ENCODE assay signal across 1 cellular context in genomic region chr1:1308756-1309524, GRCh38.
TF ChIP-seq lines count a peak whose summit lies in the region.

No MANE protein-coding gene starts in this region.

TF ChIP-seq in HepG2, 621 proteins besides CTCF, POLR2A, EP300 and RAD21 (continues in another document):
- TF ChIP-seq ZBTB37 (CRISPR knock-in tag; IDR thresholded peaks at IDR 0.05) = no peak
- peak; percentile 38 for TF ChIP-seq ZNF687 (CRISPR knock-in tag; IDR thresholded peaks at IDR 0.05)
- TF ChIP-seq ZNF740 (CRISPR knock-in tag; IDR thresholded peaks at IDR 0.05) = 0 out of 2 replicates have a peak, but pooled peaks have one; percentile 0
- no peak for TF ChIP-seq HOXA9 (CRISPR knock-in tag; IDR thresholded peaks at IDR 0.05; ENCODE audit: borderline replicate concordance)
- no peak for TF ChIP-seq ZNF263 (CRISPR knock-in tag; IDR thresholded peaks at IDR 0.05)
- TF ChIP-seq MXD3 (CRISPR knock-in tag; IDR thresholded peaks at IDR 0.05) = peak; percentile 56; the same call in 1 of the 2 replicates
- no peak for TF ChIP-seq ZFP36 (IDR thresholded peaks at IDR 0.05; ENCODE audit: borderline replicate concordance, low read depth, low read length, partially characterized antibody)
- no peak for TF ChIP-seq SNRNP70 (IDR thresholded peaks at IDR 0.05; ENCODE audit: low read depth, low read length)
- TF ChIP-seq ZMAT3 (CRISPR knock-in tag; conservative IDR thresholded peaks at IDR 0.05) = 0 out of 2 replicates have a peak, but pooled peaks have one; percentile 1
- TF ChIP-seq ZNF382 (CRISPR knock-in tag; IDR thresholded peaks at IDR 0.05; ENCODE audit: borderline replicate concordance) = no peak
- 0 out of 2 replicates have a peak, but pooled peaks have one; percentile 26 for TF ChIP-seq NCOA1 (CRISPR knock-in tag; IDR thresholded peaks at IDR 0.05)
- TF ChIP-seq ZNF652 (CRISPR knock-in tag; IDR thresholded peaks at IDR 0.05; ENCODE audit: borderline replicate concordance, low read depth) = no peak
- peak; percentile 16; the same call in 1 of the 2 replicates for TF ChIP-seq TAF1 (CRISPR knock-in tag; IDR thresholded peaks at IDR 0.05)
- 0 out of 2 replicates have a peak, but pooled peaks have one; percentile 32 for TF ChIP-seq ZNF350 (CRISPR knock-in tag; IDR thresholded peaks at IDR 0.05; ENCODE audit: borderline replicate concordance, low read depth)
- TF ChIP-seq FOXO4 (CRISPR knock-in tag; conservative IDR thresholded peaks at IDR 0.05) = no peak
- TF ChIP-seq HNF4A (CRISPR knock-in tag; IDR thresholded peaks at IDR 0.05) = no peak
- no peak for TF ChIP-seq GTF3A (CRISPR knock-in tag; conservative IDR thresholded peaks at IDR 0.05)
- TF ChIP-seq ZNF510 (CRISPR knock-in tag; IDR thresholded peaks at IDR 0.05; ENCODE audit: low read depth) = no peak
- TF ChIP-seq HNRNPK (IDR thresholded peaks at IDR 0.05; ENCODE audit: low read depth, low read length, poor library complexity, severe bottlenecking) = no peak
- 0 out of 2 replicates have a peak, but pooled peaks have one; percentile 33 for TF ChIP-seq ZNF446 (CRISPR knock-in tag; IDR thresholded peaks at IDR 0.05)
- TF ChIP-seq BRD4 (CRISPR knock-in tag; IDR thresholded peaks at IDR 0.05) = no peak
- no peak for TF ChIP-seq SIN3A (IDR thresholded peaks at IDR 0.05; ENCODE audit: borderline replicate concordance, low read depth, low read length)
- TF ChIP-seq SRY (CRISPR knock-in tag; IDR thresholded peaks at IDR 0.05) = peak; percentile 34; the same call in 1 of the 2 replicates
- no peak for TF ChIP-seq ZBTB38 (CRISPR knock-in tag; IDR thresholded peaks at IDR 0.05)
- TF ChIP-seq ZNF83 (CRISPR knock-in tag; IDR thresholded peaks at IDR 0.05; ENCODE audit: borderline replicate concordance) = no peak
- TF ChIP-seq ZNF609 (CRISPR knock-in tag; IDR thresholded peaks at IDR 0.05; ENCODE audit: borderline replicate concordance) = no peak
- TF ChIP-seq RARA (CRISPR knock-in tag; IDR thresholded peaks at IDR 0.05) = 0 out of 2 replicates have a peak, but pooled peaks have one; percentile 3
- TF ChIP-seq ZNF790 (CRISPR knock-in tag; IDR thresholded peaks at IDR 0.05; ENCODE audit: borderline replicate concordance) = peak; percentile 91
- TF ChIP-seq TCF12 (IDR thresholded peaks at IDR 0.05) = no peak
- TF ChIP-seq TCF12 (CRISPR knock-in tag; IDR thresholded peaks at IDR 0.05) = peak; percentile 40; the same call in 1 of the 2 replicates
- TF ChIP-seq KLF11 (CRISPR knock-in tag; IDR thresholded peaks at IDR 0.05) = no peak
- TF ChIP-seq HMGXB4 (CRISPR knock-in tag; IDR thresholded peaks at IDR 0.05; ENCODE audit: borderline replicate concordance in 1 of 2, low read depth in 1 of 2) = no peak; a peak in 1 of 4 replicates
- peak; percentile 72 for TF ChIP-seq KAT7 (CRISPR knock-in tag; IDR thresholded peaks at IDR 0.05; ENCODE audit: borderline replicate concordance)
- TF ChIP-seq ZNF607 (CRISPR knock-in tag; IDR thresholded peaks at IDR 0.05; ENCODE audit: borderline replicate concordance) = peak; percentile 10; the same call in 1 of the 2 replicates
- TF ChIP-seq AGO2 (optimal IDR thresholded peaks at IDR 0.05; ENCODE audit: low read depth, low read length) = peak; percentile 79
- peak; percentile 14; the same call in 1 of the 2 replicates for TF ChIP-seq GABPB1 (CRISPR knock-in tag; IDR thresholded peaks at IDR 0.05)
- no peak for TF ChIP-seq KDM6A (CRISPR knock-in tag; IDR thresholded peaks at IDR 0.05; ENCODE audit: low read depth)
- TF ChIP-seq CCDC6 (CRISPR knock-in tag; IDR thresholded peaks at IDR 0.05) = peak; percentile 38; the same call in 1 of the 2 replicates
- no peak for TF ChIP-seq MEIS2 (CRISPR knock-in tag; IDR thresholded peaks at IDR 0.05)
- TF ChIP-seq ELF1 (CRISPR knock-in tag; IDR thresholded peaks at IDR 0.05) = peak; percentile 19; the same call in 1 of the 2 replicates
- TF ChIP-seq ZFY (CRISPR knock-in tag; IDR thresholded peaks at IDR 0.05) = peak; percentile 12; the same call in 1 of the 2 replicates
- TF ChIP-seq TBX2 (CRISPR knock-in tag; IDR thresholded peaks at IDR 0.05; ENCODE audit: borderline replicate concordance) = peak; percentile 0; the same call in 1 of the 2 replicates
- TF ChIP-seq ZNF224 (CRISPR knock-in tag; IDR thresholded peaks at IDR 0.05) = peak; percentile 4; the same call in 1 of the 2 replicates
- no peak for TF ChIP-seq DMTF1 (CRISPR knock-in tag; IDR thresholded peaks at IDR 0.05)
- no peak for TF ChIP-seq KLF13 (CRISPR knock-in tag; IDR thresholded peaks at IDR 0.05)
